35 cellular contexts compared by ENCODE assay signal in genomic region chr18:22267225-22267624, GRCh38.
"Had no signal": no experiment of that assay in that cellular context is flagged by ENCODE, and none has a peak within 500 bp of the region (broad histone marks: within the 10 kb centered on the region; RNA-seq: fewer than 3 reads in every experiment).

No MANE protein-coding gene starts in this region.

- FAIRE-seq: astrocyte had no signal

- ATAC-seq: activated naive CD4-positive, alpha-beta T cell treated with anti-CD3 and anti-CD28 coated beads, Interleukin-2, amount 50 U/mL, for 72 hours; activated T-cell treated with anti-CD3 and anti-CD28 coated beads, Interleukin-2, amount 50 U/mL, for 4 hours; body of pancreas; PC-3 had no signal

- H3K27ac ChIP-seq: body of pancreas, breast epithelium, Peyer's patch had no signal

- H3K27me3 ChIP-seq: adrenal gland, body of pancreas, breast epithelium, MG63, Peyer's patch had no signal

- H3K4me1 ChIP-seq: body of pancreas, breast epithelium, Peyer's patch had no signal

- DNase-seq: activated B cell treated with CpG ODN at 0.5 μM for 24 hours; activated CD4-positive, alpha-beta memory T cell treated with anti-CD3 and anti-CD28 coated beads for 36 hours; activated CD4-positive, alpha-beta T cell treated with anti-CD3 and anti-CD28 coated beads for 4 hours; activated CD4-positive, alpha-beta T cell treated with anti-CD3 and anti-CD28 coated beads, Interleukin-2, amount 50 U/mL, for 1 hour; activated CD4-positive, CD25-positive, alpha-beta regulatory T cell treated with anti-CD3 and anti-CD28 coated beads, Interleukin-2, amount 50 U/mL, for 72 hours; activated CD8-positive, alpha-beta memory T cell treated with anti-CD3 and anti-CD28 coated beads, Interleukin-2, amount 50 U/mL, for 4 hours; activated gamma-delta T cell treated with Interleukin-2 at 50 U/mL for 16 hours; activated naive CD4-positive, alpha-beta T cell treated with anti-CD3 and anti-CD28 coated beads for 36 hours; activated T-cell treated with anti-CD3 and anti-CD28 coated beads for 4 hours; activated T-cell treated with anti-CD3 and anti-CD28 coated beads, Interleukin-2, amount 50 U/mL, for 4 hours; body of pancreas; central memory CD4-positive, alpha-beta T cell; Kasumi-1; KG1; MG63; NCI-H1048; NCI-H1105 treated with DMSO at 0.1 percent for 48 hours; NCI-H1436; NCI-H1694 treated with DMSO at 0.1 percent for 48 hours; NCI-H2029; NCI-H345; NCI-H526; NCI-H748 treated with DMSO at 0.1 percent for 48 hours; NK-92 treated with Interleukin-12 subunit alpha and Interleukin-12 subunit beta, amount 100 ng/mL, for 24 hours; PC-3; Peyer's patch; RPMI8226; SW 1271; T-helper 1 cell; T-helper 2 cell; T-helper 9 cell had no signal

- H3K9me3 ChIP-seq: adrenal gland, body of pancreas, breast epithelium, MG63, Peyer's patch had no signal

- H3K36me3 ChIP-seq: adrenal gland, breast epithelium, MG63, Peyer's patch had no signal

- H3K4me3 ChIP-seq: adrenal gland, body of pancreas, breast epithelium, MG63, Peyer's patch had no signal
